ENCODE assay signal across 27 cellular contexts in the genomic region with DNA sequence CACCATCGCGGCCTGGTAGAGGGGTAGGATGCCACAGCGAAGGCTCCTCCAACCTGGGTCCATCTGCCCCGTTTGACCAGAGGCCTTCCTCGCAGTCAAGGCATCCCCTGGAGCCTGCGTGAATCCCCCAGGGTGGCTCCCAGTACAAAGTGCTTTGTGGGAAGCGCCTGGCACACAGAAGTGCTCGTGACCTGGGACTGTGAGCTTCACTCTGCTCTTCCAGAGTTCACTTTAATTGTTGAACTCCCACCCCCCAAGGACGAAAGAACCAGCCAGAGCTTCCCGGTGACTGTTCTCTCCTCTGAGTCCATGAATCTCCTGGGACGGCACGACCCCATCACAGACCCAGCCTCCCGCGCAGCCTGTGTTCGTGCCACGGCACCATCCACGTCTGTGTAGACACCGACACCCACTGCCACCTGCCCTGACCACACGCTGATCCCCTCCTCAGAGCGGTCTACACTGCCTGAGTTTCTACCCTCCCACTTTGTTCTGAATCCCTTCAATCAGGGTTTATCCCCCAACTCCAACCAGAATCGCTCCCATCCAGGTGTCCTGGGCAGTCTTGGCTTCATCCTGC. TPM values are rescaled to one million over a fixed set of nuclear protein-coding genes. Genes with fewer than 3 reads are reported as not detected.
DNase-seq lines count a peak whose midpoint lies in the region; ATAC-seq and TF ChIP-seq lines count a peak whose summit lies in the region.
"Had no signal": no experiment of that assay in that cellular context is flagged by ENCODE, and none has a peak within 500 bp of the region (broad histone marks: within the 10 kb centered on the region; RNA-seq: fewer than 3 reads in every experiment).

No MANE protein-coding gene starts in this region.

- BruUV-seq in Caco-2 (replicated peaks; lab: Mats Ljungman, UMichigan): no TSS peak

- no CpG with 5 or more reads among the region's 21 CpGs for WGBS in H9 (ENCODE audit: extremely low coverage, insufficient read length, low lambda C conversion rate)

- TF ChIP-seq CTCF in Caco-2 (IDR thresholded peaks at IDR 0.05; ENCODE audit: insufficient read depth in 1 of 2, low read depth in 1 of 2, low read length in 1 of 2, severe bottlenecking in 1 of 2, unreplicated experiment in 1 of 2): no peak
- TF ChIP-seq CTCF in H9 (conservative IDR thresholded peaks at IDR 0.05): no peak
- TF ChIP-seq CTCF in chondrocyte (IDR thresholded peaks at IDR 0.05): no peak
- TF ChIP-seq CTCF in vagina (IDR thresholded peaks at IDR 0.05): no peak

- no peaks in the 10 kb centered on the region for H3K9me3 Mint-ChIP-seq in Caco-2 (ENCODE audit: unreplicated experiment)
- no peaks in the 10 kb centered on the region for H3K9me3 Mint-ChIP-seq in H9
- H3K9me3 Mint-ChIP-seq in chondrocyte (ENCODE audit: low read depth): no peaks in the 10 kb centered on the region
- H3K9me3 Mint-ChIP-seq: CD8-positive, alpha-beta memory T cell; HFFc6; IgD-negative memory B cell had no signal

- no peak overlapping the region for H3K23ac ChIP-seq in H9 (ENCODE audit: insufficient read length, low read depth, low read length)

- no peak for TF ChIP-seq POLR2A in vagina (IDR thresholded peaks at IDR 0.05)

- H2BK12ac ChIP-seq in H9 (ENCODE audit: insufficient read length, low read depth, low read length): no peak overlapping the region

- no peak overlapping the region; the same call in 1 of the 2 replicates for H3K14ac ChIP-seq in H9 (ENCODE audit: insufficient read depth, low read length)

- DNase-seq in Caco-2 (no peak), H9 (no peak), chondrocyte (ENCODE audit: low spot score) (peak; percentile 51), posterior vena cava (ENCODE audit: low spot score) (peak; percentile 63), vagina (ENCODE audit: extremely low spot score in 2 of 2) (no peak), sciatic nerve (ENCODE audit: low spot score) (no peak), NCI-H748 (lab: John Stamatoyannopoulos, UW; ENCODE audit: unreplicated experiment) (no peak)
- DNase-seq: C1 segment of cervical spinal cord; CD8-positive, alpha-beta memory T cell; DMS79; HFFc6; Kasumi-1; MM.1S; NCI-H1092 treated with DMSO at 0.1 percent for 48 hours; NCI-H146; NCI-H2029 treated with DMSO at 0.1 percent for 48 hours; NCI-H2171; NCI-H446 treated with DMSO at 0.1 percent for 48 hours; NCI-H69; NK-92 treated with Interleukin-12 subunit alpha and Interleukin-12 subunit beta, amount 100 ng/mL, for 24 hours; OCI-M1; SHP77 had no signal

- no peak overlapping the region for H3K4me2 ChIP-seq in H9 (ENCODE audit: insufficient read depth, insufficient read length, low read length)

- H3K27ac ChIP-seq in H9 (ENCODE audit: insufficient read length, low read depth, low read length) (no peak overlapping the region), vagina (no peak overlapping the region)
- H3K27ac ChIP-seq: SK-N-MC had no signal

- intact Hi-C loops in Caco-2 (cut with micrococcal nuclease; ENCODE audit: unreplicated experiment): no loop called here
- intact Hi-C loops in posterior vena cava (cut with DNase I): loop anchor here in 1 of 2 donors (10.0 kb wide), 1 partner anchor 1970 kb away; no protein-coding TSS in a partner anchor
- intact Hi-C loops in vagina (cut with DNase I): no loop called here
- intact Hi-C loops in sciatic nerve (cut with DNase I): no loop called here

- no peak overlapping the region for H2AK5ac ChIP-seq in H9 (ENCODE audit: insufficient read length, low read length)

- H3K56ac ChIP-seq in H9 (ENCODE audit: insufficient read length, low read depth, low read length): no peak overlapping the region

- CTCF ChIA-PET in Caco-2 (lab: Charles Lee): no interaction called here

- H3K4me1 ChIP-seq in Caco-2 (no peaks in the 10 kb centered on the region), H9 (ENCODE audit: insufficient read depth, low read length) (no peaks in the 10 kb centered on the region), vagina (no peaks in the 10 kb centered on the region)

- no peak overlapping the region for H4K91ac ChIP-seq in H9 (ENCODE audit: insufficient read length, low read depth, low read length)

- no peak overlapping the region for H4K8ac ChIP-seq in H9 (replicated peaks; ENCODE audit: insufficient read length, low read depth, low read length)

- H2BK20ac ChIP-seq in H9 (ENCODE audit: low read depth, low read length, poor library complexity, severe bottlenecking): no peak overlapping the region

- H3K9me3 ChIP-seq in Caco-2: no peaks in the 10 kb centered on the region
- H3K9me3 ChIP-seq in H9 (ENCODE audit: control insufficient read depth, low read depth, low read length): no peaks in the 10 kb centered on the region
- no peaks in the 10 kb centered on the region for H3K9me3 ChIP-seq in vagina

- H3K36me3 Mint-ChIP-seq in Caco-2 (ENCODE audit: insufficient read depth, unreplicated experiment) (peaks cover 99% of the 10 kb centered on the region), H9 (ENCODE audit: insufficient read depth in 1 of 3, low read depth in 3 of 3) (peaks cover 73 to 98% (median 97%) of the 10 kb centered on the region in 3 experiments; a peak in 6 of 7 replicates), chondrocyte (ENCODE audit: low read depth) (peaks cover 51% of the 10 kb centered on the region)

- H3K4me3 ChIP-seq in Caco-2 (ENCODE audit: low read depth, low read length): no peak overlapping the region
- no peak overlapping the region for H3K4me3 ChIP-seq in vagina
- H3K4me3 ChIP-seq: SK-N-MC had no signal

- H3K4me3 Mint-ChIP-seq in Caco-2 (ENCODE audit: unreplicated experiment) (no peak overlapping the region), H9 (no peak overlapping the region), chondrocyte (ENCODE audit: unreplicated experiment) (no peak overlapping the region)
- H3K4me3 Mint-ChIP-seq: CD8-positive, alpha-beta memory T cell; HFFc6; IgD-negative memory B cell had no signal

- H4K5ac ChIP-seq in H9 (ENCODE audit: insufficient read length, low read depth, low read length): no peak overlapping the region

- H3K18ac ChIP-seq in H9 (ENCODE audit: insufficient read length, low read depth, low read length): no peak overlapping the region

- H2BK5ac ChIP-seq in H9 (ENCODE audit: insufficient read length, low read length): no peak overlapping the region

- no peaks in the 10 kb centered on the region for H3K79me2 ChIP-seq in H9 (ENCODE audit: insufficient read depth, low read length)

- H3T11ph ChIP-seq in H9 (ENCODE audit: low read length): no peak overlapping the region

- H3K27me3 ChIP-seq in Caco-2 (replicated peaks; ENCODE audit: control insufficient read depth, insufficient read depth, low read length) (no peaks in the 10 kb centered on the region), H9 (ENCODE audit: insufficient read depth, low read length) (no peaks in the 10 kb centered on the region), vagina (no peaks in the 10 kb centered on the region)

- no peaks in the 10 kb centered on the region for H3K27me3 Mint-ChIP-seq in Caco-2 (ENCODE audit: insufficient read depth, unreplicated experiment)
- H3K27me3 Mint-ChIP-seq in H9 (ENCODE audit: low read depth): no peaks in the 10 kb centered on the region
- H3K27me3 Mint-ChIP-seq in chondrocyte (ENCODE audit: low read depth): no peaks in the 10 kb centered on the region
- H3K27me3 Mint-ChIP-seq: CD8-positive, alpha-beta memory T cell; IgD-negative memory B cell had no signal

- no peaks in the 10 kb centered on the region for H3K79me1 ChIP-seq in H9 (ENCODE audit: insufficient read depth, low read depth, low read length, poor library complexity, severe bottlenecking)

- peaks cover 18% of the 10 kb centered on the region for H3K4me1 Mint-ChIP-seq in Caco-2 (ENCODE audit: low read depth, unreplicated experiment)
- H3K4me1 Mint-ChIP-seq in H9: peaks cover 0 to 6% of the 10 kb centered on the region in 2 experiments; a peak in 3 of 4 replicates
- H3K4me1 Mint-ChIP-seq in chondrocyte (ENCODE audit: low read depth): no peaks in the 10 kb centered on the region

- ATAC-seq in HG02798 (IDR thresholded peaks at IDR 0.05; ENCODE audit: poor library complexity, unreplicated experiment): no peak
- ATAC-seq in sciatic nerve: no peak

- no peak overlapping the region for H2AFZ ChIP-seq in H9 (ENCODE audit: low read length)

- no peak overlapping the region for H2BK120ac ChIP-seq in H9 (ENCODE audit: low read depth, low read length, poor library complexity, severe bottlenecking)

- no peaks in the 10 kb centered on the region for H4K20me1 ChIP-seq in H9 (ENCODE audit: control insufficient read depth, insufficient read depth, insufficient read length)

- H3K36me3 ChIP-seq in Caco-2 (ENCODE audit: control insufficient read depth, insufficient read depth, low read length) (peaks cover 9% of the 10 kb centered on the region), vagina (peaks cover 0 to 72% of the 10 kb centered on the region in 2 donors)

- H3K4ac ChIP-seq in H9 (ENCODE audit: low read depth, low read length): no peak overlapping the region

- POLR2A ChIA-PET in Caco-2 (lab: Charles Lee): no interaction called here

- H3K9ac ChIP-seq in H9 (ENCODE audit: extremely low read depth, insufficient read length, low read length): no peak overlapping the region

- H3K23me2 ChIP-seq in H9 (ENCODE audit: insufficient read length, low read depth, low read length, poor library complexity, severe bottlenecking): no peaks in the 10 kb centered on the region

- H3K27ac Mint-ChIP-seq in Caco-2 (ENCODE audit: unreplicated experiment): peak overlapping the region; percentile 58
- peak overlapping the region; percentile 16 to 64 (median 36); a peak in 2 of 7 replicates for H3K27ac Mint-ChIP-seq in H9
- H3K27ac Mint-ChIP-seq in chondrocyte (ENCODE audit: unreplicated experiment): no peak overlapping the region
- H3K27ac Mint-ChIP-seq: HFFc6, IgD-negative memory B cell had no signal

- no peak overlapping the region for H2BK15ac ChIP-seq in H9 (ENCODE audit: low read depth, low read length)

RNA-seq across cellular contexts. Expression of a gene that starts 15.9 kb away (rescaled TPM):
- total RNA-seq in Caco-2 (2022) (not detected in 2 replicates), H9 (2021) (1.8 and 2.2 TPM in 2 replicates), chondrocyte (not detected in 3 replicates), posterior vena cava (not detected), vagina (not detected), sciatic nerve (not detected)
- total RNA-seq: CD8-positive, alpha-beta memory T cell; H4; HFFc6; RPMI7951 had no signal

RNA-seq across cellular contexts. Expression of a gene that starts 24.1 kb away (rescaled TPM):
- total RNA-seq in Caco-2 (2022): not detected in 2 replicates
- not detected in 2 replicates for total RNA-seq in H9 (2021)
- total RNA-seq in chondrocyte: not detected in 3 replicates
- under 1 TPM; 0.62 to 0.65 TPM for total RNA-seq in posterior vena cava
- not detected for total RNA-seq in vagina
- total RNA-seq in sciatic nerve: not detected
- total RNA-seq: CD8-positive, alpha-beta memory T cell; H4; RPMI7951 had no signal

RNA-seq across cellular contexts. Expression of a gene that starts 52.6 kb away (rescaled TPM):
- 167 and 170 TPM in 2 replicates for total RNA-seq in Caco-2 (2022)
- total RNA-seq in H9 (2021): 131 and 147 TPM in 2 replicates
- 44.7 to 65.7 TPM (median 48.0 TPM) in 3 replicates for total RNA-seq in chondrocyte
- total RNA-seq in posterior vena cava: 10 to 100 TPM; 16.6 to 21.2 TPM
- 56.7 TPM for total RNA-seq in vagina
- 39.2 TPM for total RNA-seq in sciatic nerve

RNA-seq across cellular contexts. Expression of a gene that starts 52.9 kb away (rescaled TPM):
- total RNA-seq in Caco-2 (2022) (29.8 and 39.9 TPM in 2 replicates), H9 (2021) (17.7 and 17.8 TPM in 2 replicates), chondrocyte (18.5 to 19.5 TPM (median 19.0 TPM) in 3 replicates), posterior vena cava (1 to 10 TPM; 7.1 to 9.5 TPM), vagina (15.0 TPM), sciatic nerve (18.3 TPM)

Comparison
In these comparisons a context has a peak if more than half of its experiments do, and no peak if none do; other contexts are left out.
1. DNase-seq: peak in chondrocyte (single experiment) and posterior vena cava (single experiment); none in Caco-2 (0 of 2), H9 (single experiment), vagina (0 of 2), sciatic nerve (single experiment) and NCI-H748 (single experiment).